In genomic region chr5:54531536-54531935, GRCh38 we compare ENCODE assay signal across 13 cellular contexts. TPM values are rescaled to one million over a fixed set of nuclear protein-coding genes. Genes with fewer than 3 reads are reported as not detected.
DNase-seq lines count a peak whose midpoint lies in the region; ATAC-seq and TF ChIP-seq lines count a peak whose summit lies in the region.
"Had no signal": no experiment of that assay in that cellular context is flagged by ENCODE, and none has a peak within 500 bp of the region (broad histone marks: within the 10 kb centered on the region; RNA-seq: fewer than 3 reads in every experiment).

No MANE protein-coding gene starts in this region.

- DNase-seq in Right ventricle myocardium superior (no peak), left cardiac atrium (no peak), left ventricle myocardium superior (no peak), type B pancreatic cell (ENCODE audit: extremely low spot score, unreplicated experiment) (no peak), activated gamma-delta T cell treated with Interleukin-2 at 50 U/mL for 16 hours (no peak), NCI-H524 treated with DMSO at 0.1 percent for 48 hours (lab: John Stamatoyannopoulos, UW) (no peak)
- DNase-seq: activated naive CD4-positive, alpha-beta T cell treated with anti-CD3 and anti-CD28 coated beads, Interleukin-2, amount 50 U/mL, for 16 hours; Kasumi-1; lower lobe of right lung; NCI-H2029 treated with DMSO at 0.1 percent for 48 hours; NK-92 treated with Interleukin-12 subunit alpha and Interleukin-12 subunit beta, amount 100 ng/mL, for 24 hours had no signal

- intact Hi-C loops in Right ventricle myocardium superior (cut with DNase I), result no loop called here
- intact Hi-C loops in left cardiac atrium (cut with DNase I), result no loop called here
- intact Hi-C loops in left ventricle myocardium superior (cut with micrococcal nuclease), result no loop called here

- H3K9me3 Mint-ChIP-seq in brain, result no peaks in the 10 kb centered on the region
- no peaks in the 10 kb centered on the region for H3K9me3 Mint-ChIP-seq in type B pancreatic cell

- H3K27ac Mint-ChIP-seq in brain (peak overlapping the region in 3 of 5 experiments; percentile 23 to 70 (median 57)), type B pancreatic cell (peak overlapping the region; percentile 57)

- TF ChIP-seq CTCF in brain (conservative IDR thresholded peaks at IDR 0.05), result no peak
- TF ChIP-seq CTCF in type B pancreatic cell (conservative IDR thresholded peaks at IDR 0.05), result no peak

- H3K4me1 Mint-ChIP-seq in brain (peaks cover 52% of the 10 kb centered on the region), type B pancreatic cell (ENCODE audit: unreplicated experiment) (peaks cover 28% of the 10 kb centered on the region)

- H3K4me3 Mint-ChIP-seq in brain (peak overlapping the region in 2 of 5 experiments; percentile 17 to 66), type B pancreatic cell (no peak overlapping the region)

- H3K36me3 Mint-ChIP-seq in brain (no peaks in the 10 kb centered on the region), type B pancreatic cell (peaks cover 6% of the 10 kb centered on the region)

- H3K27me3 Mint-ChIP-seq in brain, result no peaks in the 10 kb centered on the region
- no peaks in the 10 kb centered on the region for H3K27me3 Mint-ChIP-seq in type B pancreatic cell

- ATAC-seq in Right ventricle myocardium superior (ENCODE audit: poor library complexity) (peak; percentile 14), left cardiac atrium (no peak), left ventricle myocardium superior (peak; percentile 41), HG03196 (IDR thresholded peaks at IDR 0.05; ENCODE audit: unreplicated experiment) (no peak)
- ATAC-seq: lower lobe of right lung had no signal

RNA-seq across cellular contexts. Expression of gene SNX18, which starts 14.0 kb away (rescaled TPM):
- total RNA-seq in Right ventricle myocardium superior (24.9 TPM), left cardiac atrium (10 to 100 TPM; 15.1 to 15.4 TPM), left ventricle myocardium superior (20.9 TPM), type B pancreatic cell (ENCODE audit: low replicate concordance) (23.6 and 27.1 TPM in 2 replicates)
- polyA plus RNA-seq in brain (ENCODE audit: insufficient read depth, low read depth, low replicate concordance), result 4.9 TPM

Comparison
In these comparisons a context has a peak if more than half of its experiments do, and no peak if none do; other contexts are left out.
1. ATAC-seq: peak in Right ventricle myocardium superior (single experiment) and left ventricle myocardium superior (single experiment); none in left cardiac atrium (0 of 2) and HG03196 (single experiment).